Comparison of ENCODE assay signal across 19 cellular contexts in the genomic region with DNA sequence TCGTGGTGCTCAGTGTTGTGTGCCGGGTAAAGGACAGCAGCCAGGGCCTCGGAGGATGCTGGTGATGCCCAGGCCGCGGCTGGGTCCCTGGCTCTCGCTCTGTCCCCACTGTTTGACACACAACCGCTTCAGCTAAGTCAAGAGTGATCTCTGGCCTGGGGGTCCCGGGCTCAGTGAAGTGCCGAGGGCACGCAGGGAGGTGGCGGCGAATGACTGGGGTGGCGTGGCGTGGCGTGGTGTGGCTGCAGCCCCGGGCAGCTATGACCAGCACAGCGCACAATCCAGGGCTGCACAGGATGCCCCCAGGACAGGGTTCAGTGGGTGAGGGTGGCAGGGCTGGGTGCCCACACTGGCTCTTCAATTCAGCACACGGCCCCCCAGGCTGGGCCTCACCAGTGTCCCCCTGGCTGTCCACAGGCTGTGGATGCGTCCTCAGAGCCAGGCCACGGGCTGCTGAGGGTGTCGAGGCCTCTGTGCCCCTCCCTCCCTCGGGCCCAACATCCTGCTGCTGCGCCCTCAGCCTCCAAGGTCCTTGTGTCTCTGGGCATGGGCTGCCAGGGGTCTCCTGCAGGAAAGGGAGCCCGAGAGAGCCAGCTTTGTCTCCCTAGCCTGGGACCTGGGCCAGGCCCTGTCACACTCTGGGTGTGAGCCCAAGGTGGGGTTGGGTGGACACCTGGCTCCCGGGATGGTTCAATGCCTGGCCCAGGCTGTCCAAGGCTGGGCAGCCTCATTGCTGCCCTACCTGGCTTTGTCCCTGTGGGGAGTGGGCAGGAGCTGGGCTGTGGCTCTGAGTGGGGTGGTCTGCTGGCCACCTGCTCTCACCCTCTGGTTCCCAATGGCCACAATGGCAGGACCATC. TPM values are rescaled to one million over a fixed set of nuclear protein-coding genes. Genes with fewer than 3 reads are reported as not detected.
DNase-seq lines count a peak whose midpoint lies in the region; ATAC-seq and TF ChIP-seq lines count a peak whose summit lies in the region.
"Had no signal": no experiment of that assay in that cellular context is flagged by ENCODE, and none has a peak within 500 bp of the region (broad histone marks: within the 10 kb centered on the region; RNA-seq: fewer than 3 reads in every experiment).

No MANE protein-coding gene starts in this region.

- H3K4me1 ChIP-seq in gastroesophageal sphincter, result peaks cover 13 to 42% (median 31%) of the 10 kb centered on the region in 3 donors
- H3K4me1 ChIP-seq in transverse colon, result peaks cover 30 to 34% (median 31%) of the 10 kb centered on the region in 4 donors

- no peaks in the 10 kb centered on the region for H3K27me3 Mint-ChIP-seq in osteocyte (ENCODE audit: unreplicated experiment)

- TF ChIP-seq POLR2A in gastroesophageal sphincter (IDR thresholded peaks at IDR 0.05) (no peak), transverse colon (IDR thresholded peaks at IDR 0.05) (no peak)

- TF ChIP-seq CTCF in gastroesophageal sphincter (IDR thresholded peaks at IDR 0.05) (no peak), osteocyte (IDR thresholded peaks at IDR 0.05) (no peak), transverse colon (IDR thresholded peaks at IDR 0.05) (no peak)

- peaks cover 15% of the 10 kb centered on the region for H3K4me1 Mint-ChIP-seq in osteocyte (ENCODE audit: unreplicated experiment)

- H3K9me3 Mint-ChIP-seq in osteocyte (ENCODE audit: unreplicated experiment), result no peaks in the 10 kb centered on the region

- H3K27ac ChIP-seq in gastroesophageal sphincter (peak overlapping the region in 3 of 4 donors; percentile 98 to 100 (median 99)), transverse colon (no peak overlapping the region)
- H3K27ac ChIP-seq: PC-9 had no signal

- 100% methylated on average over 1 of the region's 25 CpGs; no CpG with 5 or more reads in 1 of the 2 donors for WGBS in gastroesophageal sphincter (ENCODE audit: low coverage in 1 of 2), 2 donors
- 91% methylated on average over 20 of the region's 25 CpGs; no CpG with 5 or more reads in 1 of the 2 donors for WGBS in transverse colon (ENCODE audit: low coverage in 1 of 2), 2 donors

- H3K9me3 ChIP-seq in gastroesophageal sphincter (no peaks in the 10 kb centered on the region), transverse colon (no peaks in the 10 kb centered on the region)
- H3K9me3 ChIP-seq: MG63 had no signal

- H3K36me3 ChIP-seq in gastroesophageal sphincter, result no peaks in the 10 kb centered on the region
- H3K36me3 ChIP-seq in transverse colon, result no peaks in the 10 kb centered on the region
- H3K36me3 ChIP-seq: MG63 had no signal

- no peak overlapping the region for H3K4me3 Mint-ChIP-seq in osteocyte (ENCODE audit: unreplicated experiment)

- no peak overlapping the region for H3K4me3 ChIP-seq in gastroesophageal sphincter
- no peak overlapping the region for H3K4me3 ChIP-seq in transverse colon
- H3K4me3 ChIP-seq: MG63, PC-9 had no signal

- H3K27me3 ChIP-seq in gastroesophageal sphincter, result no peaks in the 10 kb centered on the region
- no peaks in the 10 kb centered on the region for H3K27me3 ChIP-seq in transverse colon
- H3K27me3 ChIP-seq: MG63 had no signal

- DNase-seq in left ventricle myocardium superior (peak; percentile 24), Right ventricle myocardium superior (no peak), osteocyte (ENCODE audit: extremely low spot score, unreplicated experiment) (peak; percentile 75), ureter (ENCODE audit: low spot score) (peak; percentile 43), transverse colon (no peak), NCI-H345 (lab: John Stamatoyannopoulos, UW) (no peak), amniotic stem cell (lab: John Stamatoyannopoulos, UW) (no peak)
- DNase-seq: Calu3, DMS79 treated with DMSO at 0.1 percent for 48 hours, GF-D8, H7, KG1, MG63, NCI-H1105 treated with DMSO at 0.1 percent for 48 hours, NCI-H2029 treated with DMSO at 0.1 percent for 48 hours, NCI-H526 treated with DMSO at 0.1 percent for 48 hours, PC-9, SHP77 treated with DMSO at 0.1 percent for 48 hours had no signal

- no peak for ATAC-seq in left ventricle myocardium superior
- no peak for ATAC-seq in Right ventricle myocardium superior (ENCODE audit: poor library complexity)
- no peak for ATAC-seq in gastroesophageal sphincter

- in situ Hi-C loops in transverse colon (cut with MboI; ENCODE audit: low pct_ligation_motif_present in 1 of 4, low pct_unique_long_range_greater_than_20kb in 1 of 4, low sequenced_read_pairs in 3 of 4), result loop anchor here in 2 of 4 donors (25.0 kb wide), 1 partner anchor 96 kb away; no protein-coding TSS in a partner anchor

- intact Hi-C loops in left ventricle myocardium superior (cut with micrococcal nuclease) (no loop called here), Right ventricle myocardium superior (cut with DNase I) (no loop called here), transverse colon (cut with DNase I; ENCODE audit: low total_unique reads) (no loop called here)

- TF ChIP-seq EP300 in gastroesophageal sphincter (IDR thresholded peaks at IDR 0.05), result no peak
- no peak for TF ChIP-seq EP300 in transverse colon (IDR thresholded peaks at IDR 0.05; ENCODE audit: low read depth)

- H3K27ac Mint-ChIP-seq in osteocyte (ENCODE audit: unreplicated experiment), result no peak overlapping the region

- H3K36me3 Mint-ChIP-seq in osteocyte (ENCODE audit: unreplicated experiment), result no peaks in the 10 kb centered on the region

RNA-seq across cellular contexts. Expression of a gene that starts 12.0 kb away (rescaled TPM):
- total RNA-seq in left ventricle myocardium superior, result 35.3 TPM
- 35.1 TPM for total RNA-seq in Right ventricle myocardium superior
- total RNA-seq in gastroesophageal sphincter, result 100 to 1,000 TPM in 1 of 4 donors, 10 to 100 TPM in 3; 60.2 to 157 (median 79.0) TPM
- total RNA-seq in osteocyte, result 131 and 132 TPM in 2 replicates
- total RNA-seq in ureter, result 77.5 TPM
- total RNA-seq in transverse colon, result 10 to 100 TPM; 24.4 to 52.4 (median 32.2) TPM

RNA-seq across cellular contexts. Expression of a gene that starts 21.6 kb away (rescaled TPM):
- total RNA-seq in left ventricle myocardium superior (38.4 TPM), Right ventricle myocardium superior (38.7 TPM), gastroesophageal sphincter (10 to 100 TPM; 25.8 to 51.1 (median 43.3) TPM), osteocyte (85.1 and 90.4 TPM in 2 replicates), ureter (52.3 TPM), transverse colon (10 to 100 TPM; 19.4 to 84.5 (median 34.9) TPM)

Comparison
In these comparisons a context has a peak if more than half of its experiments do, and no peak if none do; other contexts are left out.
1. DNase-seq: peak in left ventricle myocardium superior (single experiment), osteocyte (single experiment) and ureter (single experiment); none in Right ventricle myocardium superior (single experiment), transverse colon (single experiment), NCI-H345 (single experiment) and amniotic stem cell (single experiment).
2. H3K27ac ChIP-seq: peak in gastroesophageal sphincter (3 of 4); none in transverse colon (0 of 4).